Comparison of ENCODE assay signal across 21 cellular contexts in the genomic region with DNA sequence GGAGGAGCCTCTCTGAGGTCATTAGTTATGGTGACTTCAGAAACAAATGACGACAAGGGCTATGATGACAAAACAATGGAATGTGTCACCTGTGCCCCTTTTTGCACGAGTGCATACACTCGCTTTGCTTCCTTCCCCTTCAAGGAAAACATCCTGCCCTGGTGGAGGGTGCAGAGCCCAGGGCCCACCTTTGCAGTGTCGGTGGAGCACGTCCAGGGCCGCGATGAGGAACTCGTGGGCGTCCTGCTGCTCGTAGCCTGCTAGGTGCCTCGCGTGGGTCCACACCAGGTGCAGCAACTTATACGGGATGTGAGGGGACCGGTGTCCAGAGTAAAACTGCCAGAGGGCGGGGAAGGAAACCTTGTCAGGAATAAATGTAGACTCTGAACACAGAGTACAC.
"Had no signal": no experiment of that assay in that cellular context is flagged by ENCODE, and none has a peak within 500 bp of the region (broad histone marks: within the 10 kb centered on the region; RNA-seq: fewer than 3 reads in every experiment).

No MANE protein-coding gene starts in this region.

- ATAC-seq: activated CD8-positive, alpha-beta memory T cell treated with anti-CD3 and anti-CD28 coated beads, Interleukin-2, amount 10 ng/mL, durations not matched to agents 7 days and 5 days; activated CD8-positive, alpha-beta T cell treated with anti-CD3 and anti-CD28 coated beads for 36 hours; left lobe of liver; lower lobe of right lung; naive thymus-derived CD8-positive, alpha-beta T cell; T-cell had no signal

- H3K27me3 ChIP-seq: testis had no signal

- FAIRE-seq: keratinocyte had no signal

- H3K9me3 ChIP-seq: lower lobe of right lung, prostate gland, testis had no signal

- H3K27ac ChIP-seq: coronary artery, lower lobe of right lung, prostate gland, testis, VCaP had no signal

- H3K9me3 Mint-ChIP-seq: activated CD4-positive, alpha-beta T cell treated with anti-CD3 and anti-CD28 coated beads, Interleukin-2, amount 10 ng/mL, durations not matched to agents 7 days and 5 days; activated CD8-positive, alpha-beta T cell treated with anti-CD3 and anti-CD28 coated beads for 36 hours; naive thymus-derived CD8-positive, alpha-beta T cell; T-cell; T-helper 2 cell treated with Interferon-gamma antibody and Interleukin-4, amounts not matched to agents 5 μg/mL and 100 μg/mL, for 36 hours; type B pancreatic cell had no signal

- H3K4me1 ChIP-seq: lower lobe of right lung, prostate gland had no signal

- H3K27me3 Mint-ChIP-seq: activated CD4-positive, alpha-beta T cell treated with anti-CD3 and anti-CD28 coated beads, Interleukin-2, amount 10 ng/mL, durations not matched to agents 7 days and 5 days; activated CD8-positive, alpha-beta memory T cell treated with anti-CD3 and anti-CD28 coated beads, Interleukin-2, amount 10 ng/mL, durations not matched to agents 7 days and 5 days; activated CD8-positive, alpha-beta T cell treated with anti-CD3 and anti-CD28 coated beads for 36 hours; activated naive CD8-positive, alpha-beta T cell; naive thymus-derived CD8-positive, alpha-beta T cell; T-cell; type B pancreatic cell had no signal

- H3K4me3 Mint-ChIP-seq: activated CD4-positive, alpha-beta T cell treated with anti-CD3 and anti-CD28 coated beads, Interleukin-2, amount 10 ng/mL, durations not matched to agents 7 days and 5 days; activated CD8-positive, alpha-beta memory T cell treated with anti-CD3 and anti-CD28 coated beads, Interleukin-2, amount 10 ng/mL, durations not matched to agents 7 days and 5 days; activated CD8-positive, alpha-beta T cell treated with anti-CD3 and anti-CD28 coated beads for 36 hours; activated naive CD8-positive, alpha-beta T cell; T-cell; T-helper 2 cell treated with Interferon-gamma antibody and Interleukin-4, amounts not matched to agents 5 μg/mL and 100 μg/mL, for 36 hours; type B pancreatic cell had no signal

- H3K27ac Mint-ChIP-seq: activated CD4-positive, alpha-beta T cell treated with anti-CD3 and anti-CD28 coated beads, Interleukin-2, amount 10 ng/mL, durations not matched to agents 7 days and 5 days; activated CD8-positive, alpha-beta memory T cell treated with anti-CD3 and anti-CD28 coated beads, Interleukin-2, amount 10 ng/mL, durations not matched to agents 7 days and 5 days; activated CD8-positive, alpha-beta T cell treated with anti-CD3 and anti-CD28 coated beads for 36 hours; T-cell; T-helper 2 cell treated with Interferon-gamma antibody and Interleukin-4, amounts not matched to agents 5 μg/mL and 100 μg/mL, for 36 hours; type B pancreatic cell had no signal

- DNase-seq: activated CD4-positive, alpha-beta T cell treated with anti-CD3 and anti-CD28 coated beads, Interleukin-2, amount 10 ng/mL, durations not matched to agents 7 days and 5 days; activated CD4-positive, CD25-positive, alpha-beta regulatory T cell treated with anti-CD3 and anti-CD28 coated beads, Interleukin-2, amount 50 U/mL, for 72 hours; activated CD8-positive, alpha-beta memory T cell treated with anti-CD3 and anti-CD28 coated beads, Interleukin-2, amount 10 ng/mL, durations not matched to agents 7 days and 5 days; activated CD8-positive, alpha-beta T cell treated with anti-CD3 and anti-CD28 coated beads for 36 hours; activated gamma-delta T cell treated with Interleukin-2 at 50 U/mL for 16 hours; amniotic stem cell; cerebellar nuclear complex; foreskin fibroblast; lower lobe of right lung; naive thymus-derived CD8-positive, alpha-beta T cell; stimulated activated CD4-positive, alpha-beta T cell treated with anti-CD3 and anti-CD28 coated beads, Interleukin-12 subunit alpha, Interleukin-12 subunit beta, amount 100 ng/mL, for 4 hours; T-cell; testis had no signal

- H3K4me3 ChIP-seq: coronary artery, lower lobe of right lung, prostate gland, testis had no signal
